8 cellular contexts compared by ENCODE assay signal in genomic region chr4:55358668-55359067, GRCh38. TPM values are rescaled to one million over a fixed set of nuclear protein-coding genes. Genes with fewer than 3 reads are reported as not detected.
DNase-seq lines count a peak whose midpoint lies in the region; ATAC-seq and TF ChIP-seq lines count a peak whose summit lies in the region.

No MANE protein-coding gene starts in this region.

- DNase-seq in IMR-90 (peak; percentile 78), cardiac fibroblast (ENCODE audit: low read depth in 2 of 2) (peak; percentile 72 to 87), psoas muscle (no peak), H7 (no peak), middle frontal gyrus (ENCODE audit: extremely low spot score, low spot score) (no peak)
- DNase-seq in naive thymus-derived CD8-positive, alpha-beta T cell: no peak

- peak overlapping the region; percentile 33 for H2BK5ac ChIP-seq in IMR-90 (ENCODE audit: low read depth, low read length, poor library complexity, severe bottlenecking)

- BruUV-seq in IMR-90 (replicated peaks; lab: Mats Ljungman, UMichigan): no TSS peak

- H2BK20ac ChIP-seq in IMR-90 (ENCODE audit: low read depth, low read length): no peak overlapping the region

- H3K56ac ChIP-seq in IMR-90 (ENCODE audit: extremely low read depth, insufficient read depth, low read length): no peak overlapping the region

- no peak overlapping the region for H2BK15ac ChIP-seq in IMR-90 (ENCODE audit: low read depth, low read length)

- peak overlapping the region in 6 of 11 experiments; percentile 8 to 66 (median 44); a peak in 7 of 22 replicates for H3K9ac ChIP-seq in BLaER1 treated with 17β-estradiol and CSF1 and Interleukin-3, amounts not matched to agents 10 nM and 100 nM
- no peak overlapping the region for H3K9ac ChIP-seq in IMR-90 (ENCODE audit: low read depth, low read length)

- no peak overlapping the region for H2AK5ac ChIP-seq in IMR-90 (ENCODE audit: low read depth, low read length)

- H3K9me3 Mint-ChIP-seq in naive thymus-derived CD8-positive, alpha-beta T cell: no peaks in the 10 kb centered on the region

- H3K36me3 ChIP-seq in BLaER1 treated with 17β-estradiol and CSF1 and Interleukin-3, amounts not matched to agents 10 nM and 100 nM: peaks cover 1 to 15% (median 5%) of the 10 kb centered on the region in 11 experiments; a peak in 13 of 22 replicates
- H3K36me3 ChIP-seq in IMR-90 (ENCODE audit: control insufficient read depth, insufficient read depth, low read length) (no peaks in the 10 kb centered on the region), psoas muscle (ENCODE audit: insufficient read depth in 1 of 2, low read depth in 1 of 2) (peaks cover 0 to 6% of the 10 kb centered on the region in 2 donors), H7 (replicated peaks; ENCODE audit: control insufficient read depth, insufficient read depth, low read length) (no peaks in the 10 kb centered on the region; the same call in none of the 2 replicates)

- ATAC-seq in GM21367 (IDR thresholded peaks at IDR 0.05; ENCODE audit: unreplicated experiment) (peak; percentile 84), IMR-90 (ENCODE audit: low read depth) (peak; percentile 67), psoas muscle (peak; percentile 78 to 93 (median 88))
- no peak for ATAC-seq in naive thymus-derived CD8-positive, alpha-beta T cell

- TF ChIP-seq POLR2A in IMR-90 (IDR thresholded peaks at IDR 0.05; ENCODE audit: low read depth, low read length): no peak

- no peak overlapping the region for H4K91ac ChIP-seq in IMR-90 (ENCODE audit: insufficient read depth, low read depth, low read length)

- no peak overlapping the region for H3K4ac ChIP-seq in IMR-90 (ENCODE audit: low read depth, low read length)

- peaks cover 13 to 73% (median 27%) of the 10 kb centered on the region in 10 experiments; a peak in 18 of 20 replicates for H3K4me1 ChIP-seq in BLaER1 treated with 17β-estradiol and CSF1 and Interleukin-3, amounts not matched to agents 10 nM and 100 nM
- H3K4me1 ChIP-seq in IMR-90 (ENCODE audit: control insufficient read depth, insufficient read depth, low read length) (peaks cover 10% of the 10 kb centered on the region), psoas muscle (peaks cover 17% of the 10 kb centered on the region)

- no peaks in the 10 kb centered on the region for H3K27me3 Mint-ChIP-seq in naive thymus-derived CD8-positive, alpha-beta T cell

- H3K4me2 ChIP-seq in BLaER1 treated with 17β-estradiol and CSF1 and Interleukin-3, amounts not matched to agents 10 nM and 100 nM: peak overlapping the region in 10 of 11 experiments; percentile 8 to 90 (median 54); a peak in 19 of 22 replicates
- peak overlapping the region; percentile 38; the same call in 1 of the 2 replicates for H3K4me2 ChIP-seq in IMR-90 (ENCODE audit: low read depth, low read length)

- no peak overlapping the region for H2AK9ac ChIP-seq in IMR-90 (replicated peaks; ENCODE audit: low read depth, low read length, poor library complexity)

- no peak overlapping the region for H3K27ac Mint-ChIP-seq in naive thymus-derived CD8-positive, alpha-beta T cell

- no peak overlapping the region for H2AFZ ChIP-seq in IMR-90 (replicated peaks; ENCODE audit: low read length, poor library complexity)

- no peak overlapping the region for H2BK120ac ChIP-seq in IMR-90 (ENCODE audit: low read depth, low read length)

- no peaks in the 10 kb centered on the region for H4K20me1 ChIP-seq in BLaER1 treated with 17β-estradiol and CSF1 and Interleukin-3, amounts not matched to agents 10 nM and 100 nM
- no peaks in the 10 kb centered on the region for H4K20me1 ChIP-seq in IMR-90 (ENCODE audit: insufficient read depth, low read length)

- peaks cover 0 to 3% (median 0%) of the 10 kb centered on the region in 3 donors for H3K36me3 Mint-ChIP-seq in naive thymus-derived CD8-positive, alpha-beta T cell

- no peak overlapping the region for H3K18ac ChIP-seq in IMR-90 (ENCODE audit: low read depth, low read length)

- H3K4me3 Mint-ChIP-seq in naive thymus-derived CD8-positive, alpha-beta T cell: no peak overlapping the region

- no peak overlapping the region for H3K23ac ChIP-seq in IMR-90 (ENCODE audit: low read depth, low read length)

- CTCF ChIA-PET in IMR-90 (lab: Yijun Ruan, JAX): interaction anchor here (0.7 kb wide), 1 partner anchor 29 kb away, joined by 3 read pairs; no protein-coding TSS in a partner anchor

- no peaks in the 10 kb centered on the region for H3K27me3 ChIP-seq in BLaER1 treated with 17β-estradiol and CSF1 and Interleukin-3, amounts not matched to agents 10 nM and 100 nM
- no peaks in the 10 kb centered on the region for H3K27me3 ChIP-seq in IMR-90 (ENCODE audit: control insufficient read depth, insufficient read depth, low read length)
- no peaks in the 10 kb centered on the region for H3K27me3 ChIP-seq in psoas muscle (ENCODE audit: insufficient read depth in 3 of 3, low read length in 2 of 3)
- no peaks in the 10 kb centered on the region for H3K27me3 ChIP-seq in H7 (ENCODE audit: control insufficient read depth, insufficient read depth, low read length)

- intact Hi-C loops in IMR-90 (cut with micrococcal nuclease) (no loop called here), psoas muscle (cut with DNase I) (loop anchor here in 1 of 2 donors (5.0 kb wide), 1 partner anchor 39 kb away; the partner anchor contains the start of gene TMEM165)

- H4K5ac ChIP-seq in IMR-90 (ENCODE audit: low read depth, low read length): no peak overlapping the region

- H4K8ac ChIP-seq in IMR-90 (ENCODE audit: low read depth in 2 of 2, low read length in 2 of 2): no peak overlapping the region

- peaks cover 0 to 15% of the 10 kb centered on the region in 2 experiments; a peak in 2 of 4 replicates for H3K79me1 ChIP-seq in IMR-90 (ENCODE audit: low read depth in 1 of 2, low read length in 2 of 2)

- peaks cover 11% of the 10 kb centered on the region for H3K9me1 ChIP-seq in IMR-90 (ENCODE audit: insufficient read depth, low read length)

- peak overlapping the region; percentile 31 to 84 (median 63); a peak in 19 of 22 replicates for H3K27ac ChIP-seq in BLaER1 treated with 17β-estradiol and CSF1 and Interleukin-3, amounts not matched to agents 10 nM and 100 nM
- H3K27ac ChIP-seq in IMR-90 (ENCODE audit: insufficient read depth, low read length): no peak overlapping the region
- peak overlapping the region; percentile 70 for H3K27ac ChIP-seq in psoas muscle

- no peak overlapping the region for H3K14ac ChIP-seq in IMR-90 (replicated peaks; ENCODE audit: low read depth, low read length)

- peaks cover 0 to 7% (median 4%) of the 10 kb centered on the region in 11 experiments; a peak in 19 of 22 replicates for H3K9me3 ChIP-seq in BLaER1 treated with 17β-estradiol and CSF1 and Interleukin-3, amounts not matched to agents 10 nM and 100 nM (replicated peaks in 1 of 11)
- H3K9me3 ChIP-seq in IMR-90 (ENCODE audit: control insufficient read depth, insufficient read depth, low read length): no peaks in the 10 kb centered on the region
- H3K9me3 ChIP-seq in psoas muscle: no peaks in the 10 kb centered on the region

- POLR2A ChIA-PET in IMR-90 (lab: Charles Lee; ENCODE audit: unreplicated experiment): no interaction called here
- POLR2A ChIA-PET in naive thymus-derived CD8-positive, alpha-beta T cell (lab: Charles Lee): no interaction called here

- in situ Hi-C loops in IMR-90 (cut with MboI; ENCODE audit: low sequenced_read_pairs): no loop called here

- H3K4me1 Mint-ChIP-seq in naive thymus-derived CD8-positive, alpha-beta T cell: peaks cover 0 to 6% (median under 1%) of the 10 kb centered on the region in 4 donors

- no peak for TF ChIP-seq RAD21 in IMR-90 (IDR thresholded peaks at IDR 0.05; ENCODE audit: low read length)

- dilution Hi-C loops in IMR-90 (cut with HindIII; ENCODE audit: low sequenced_read_pairs, unreplicated experiment): no loop called here

- TF ChIP-seq CTCF in IMR-90 (conservative IDR thresholded peaks at IDR 0.05; ENCODE audit: low read depth, low read length) (no peak), cardiac fibroblast (IDR thresholded peaks at IDR 0.05; ENCODE audit: low read depth, low read length) (no peak), psoas muscle (IDR thresholded peaks at IDR 0.05) (no peak)

- WGBS in IMR-90 (ENCODE audit: extremely low coverage in 2 of 2, insufficient read length in 1 of 2), 2 experiments: no CpG with 5 or more reads among the region's 2 CpGs
- WGBS in psoas muscle, 3 donors: 61 to 67% (median 63%) methylated on average over 2 of the region's 2 CpGs

- no peak overlapping the region; a peak in 1 of 20 replicates for H3K4me3 ChIP-seq in BLaER1 treated with 17β-estradiol and CSF1 and Interleukin-3, amounts not matched to agents 10 nM and 100 nM
- H3K4me3 ChIP-seq in IMR-90 (ENCODE audit: insufficient read depth, low read depth, low read length) (no peak overlapping the region), cardiac fibroblast (replicated peaks in 1 of 2; ENCODE audit: low read depth in 2 of 2, low read length in 2 of 2) (no peak overlapping the region), psoas muscle (no peak overlapping the region), H7 (ENCODE audit: insufficient read depth, low read depth, low read length) (no peak overlapping the region)

TF ChIP-seq in IMR-90, 13 proteins besides CTCF, POLR2A, EP300 and RAD21 (continues in another document):
- TF ChIP-seq RFX5 (IDR thresholded peaks at IDR 0.05; ENCODE audit: low read depth, low read length): no peak
- no peak for TF ChIP-seq MAZ (IDR thresholded peaks at IDR 0.05; ENCODE audit: borderline replicate concordance, low read depth, low read length)
- peak; percentile 84 for TF ChIP-seq CEBPB (IDR thresholded peaks at IDR 0.05; ENCODE audit: low read depth, low read length)
- TF ChIP-seq MAFK (IDR thresholded peaks at IDR 0.05; ENCODE audit: low read depth, low read length): 0 out of 2 replicates have a peak, but pooled peaks have one; percentile 12

RNA-seq across cellular contexts. Expression of gene SRD5A3, which starts 12.6 kb away (rescaled TPM):
- total RNA-seq in IMR-90 (2012; rRNA removed): 6.8 and 7.8 TPM in 2 replicates
- polyA plus RNA-seq in IMR-90 (2012; rRNA removed): 5.6 and 6.4 TPM in 2 replicates
- polyA plus RNA-seq in IMR-90 (2012; cell fraction: cytosol; rRNA removed): 2.9 and 6.5 TPM in 2 replicates
- 0.65 and 4.7 TPM in 2 replicates for polyA plus RNA-seq in IMR-90 (2012; cell fraction: nucleus; rRNA removed; ENCODE audit: low replicate concordance)
- total RNA-seq in psoas muscle: 1 to 10 TPM; 4.0 to 8.6 (median 6.4) TPM
- 1 to 10 TPM; 2.1 to 3.2 (median 3.1) TPM for polyA plus RNA-seq in psoas muscle
- total RNA-seq in naive thymus-derived CD8-positive, alpha-beta T cell: 1 to 10 TPM; 3.2 to 5.7 TPM
- 10 to 100 TPM in 2 of 3 donors, 1 to 10 TPM in 1; 7.5 to 14.8 (median 12.8) TPM for polyA plus RNA-seq in naive thymus-derived CD8-positive, alpha-beta T cell
- 31.9 and 33.9 TPM in 2 replicates for total RNA-seq in H7 (2014; rRNA removed; shearing (Covaris generic))

RNA-seq across cellular contexts. Expression of gene TMEM165, which starts 37.1 kb away (rescaled TPM):
- total RNA-seq in IMR-90 (2012; rRNA removed) (49.6 and 88.3 TPM in 2 replicates), psoas muscle (10 to 100 TPM; 16.0 to 42.4 (median 27.5) TPM)
- polyA plus RNA-seq in IMR-90 (2012; rRNA removed) (73.3 and 83.0 TPM in 2 replicates), psoas muscle (10 to 100 TPM; 16.5 to 61.0 (median 39.3) TPM)
- 24.8 and 66.4 TPM in 2 replicates for polyA plus RNA-seq in IMR-90 (2012; cell fraction: cytosol; rRNA removed)
- 80.3 and 193 TPM in 2 replicates for polyA plus RNA-seq in IMR-90 (2012; cell fraction: nucleus; rRNA removed; ENCODE audit: low replicate concordance)
- total RNA-seq in naive thymus-derived CD8-positive, alpha-beta T cell: 10 to 100 TPM; 62.5 to 63.3 TPM
- 10 to 100 TPM; 16.0 to 32.7 (median 25.9) TPM for polyA plus RNA-seq in naive thymus-derived CD8-positive, alpha-beta T cell
- 84.0 and 88.0 TPM in 2 replicates for total RNA-seq in H7 (2014; rRNA removed; shearing (Covaris generic))

Comparison
In these comparisons a context has a peak if more than half of its experiments do, and no peak if none do; other contexts are left out.
1. ATAC-seq: peak in GM21367 (single experiment), IMR-90 (single experiment) and psoas muscle (4 of 4); none in naive thymus-derived CD8-positive, alpha-beta T cell (0 of 2).
2. DNase-seq: peak in IMR-90 (single experiment) and cardiac fibroblast (2 of 2); none in psoas muscle (0 of 2), naive thymus-derived CD8-positive, alpha-beta T cell (0 of 10), H7 (single experiment) and middle frontal gyrus (single experiment).